Comparison of ENCODE assay signal across 1 cellular context in genomic region chr2:197499594-197500502, GRCh38.
TF ChIP-seq lines count a peak whose summit lies in the region.

Gene HSPD1 (minus strand): TSS chr2:197499840. CDS start chr2:197498848, 992 bp downstream.
Gene HSPE1 (plus strand): TSS chr2:197500379. CDS start chr2:197500437, 58 bp downstream.

TF ChIP-seq in HEK293, 187 proteins besides CTCF, POLR2A, EP300 and RAD21 (continued from another document and continues in another):
- peak; percentile 76; the same call in 1 of the 2 replicates for TF ChIP-seq ZNF18 (tag by site-specific recombination; IDR thresholded peaks at IDR 0.05)
- TF ChIP-seq SP3 (tag by site-specific recombination; IDR thresholded peaks at IDR 0.05) = peak; percentile 100
- peak; percentile 97 for TF ChIP-seq ZNF629 (tag by site-specific recombination; IDR thresholded peaks at IDR 0.05)
- peak; percentile 39; the same call in 1 of the 2 replicates for TF ChIP-seq REST (tag by site-specific recombination; IDR thresholded peaks at IDR 0.05)
- peak; percentile 97 for TF ChIP-seq PATZ1 (tag by site-specific recombination; IDR thresholded peaks at IDR 0.05)
- TF ChIP-seq EGR2 (tag by site-specific recombination; IDR thresholded peaks at IDR 0.05; ENCODE audit: low read depth) = peak; percentile 91
- TF ChIP-seq ATF2 (tag by site-specific recombination; IDR thresholded peaks at IDR 0.05; ENCODE audit: low read depth) = peak; percentile 80
- peak; percentile 76 for TF ChIP-seq ZNF341 (tag by site-specific recombination; IDR thresholded peaks at IDR 0.05; ENCODE audit: low read depth)
- peak; percentile 53 for TF ChIP-seq ZNF280D (tag by site-specific recombination; IDR thresholded peaks at IDR 0.05)
- peak; percentile 76 for TF ChIP-seq ZNF335 (tag by site-specific recombination; conservative IDR thresholded peaks at IDR 0.05)
- peak; percentile 73 for TF ChIP-seq ZNF2 (tag by site-specific recombination; IDR thresholded peaks at IDR 0.05)
- TF ChIP-seq ZNF639 (tag by site-specific recombination; IDR thresholded peaks at IDR 0.05) = peak; percentile 96
- peak; percentile 85; the same call in 1 of the 2 replicates for TF ChIP-seq ZFP69B (tag by site-specific recombination; IDR thresholded peaks at IDR 0.05)
- peak; percentile 97 for TF ChIP-seq ZEB2 (tag by site-specific recombination; IDR thresholded peaks at IDR 0.05)
- peak; percentile 34; the same call in 1 of the 2 replicates for TF ChIP-seq PBX3 (CRISPR knock-in tag; IDR thresholded peaks at IDR 0.05)
- peak; percentile 83 for TF ChIP-seq TSHZ1 (tag by site-specific recombination; IDR thresholded peaks at IDR 0.05; ENCODE audit: borderline replicate concordance)
- TF ChIP-seq ZNF600 (tag by site-specific recombination; IDR thresholded peaks at IDR 0.05) = peak; percentile 98
- peak; percentile 91 for TF ChIP-seq ZBTB11 (tag by site-specific recombination; conservative IDR thresholded peaks at IDR 0.05; ENCODE audit: low read depth)
- peak; percentile 58 for TF ChIP-seq FEZF1 (tag by site-specific recombination; IDR thresholded peaks at IDR 0.05)
- TF ChIP-seq KLF8 (tag by site-specific recombination; IDR thresholded peaks at IDR 0.05) = peak; percentile 99
- peak; percentile 40 for TF ChIP-seq ZNF449 (tag by site-specific recombination; IDR thresholded peaks at IDR 0.05)
- peak; percentile 96 for TF ChIP-seq ZBTB8A (tag by site-specific recombination; IDR thresholded peaks at IDR 0.05)
- peak; percentile 93; the same call in 1 of the 2 replicates for TF ChIP-seq ZSCAN5A (tag by site-specific recombination; IDR thresholded peaks at IDR 0.05)
- no peak for TF ChIP-seq ZNF571 (tag by site-specific recombination; IDR thresholded peaks at IDR 0.05)
